In genomic region chr4:164358400-164358799, GRCh38 we compare ENCODE assay signal across 26 cellular contexts.
"Had no signal": no experiment of that assay in that cellular context is flagged by ENCODE, and none has a peak within 500 bp of the region (broad histone marks: within the 10 kb centered on the region; RNA-seq: fewer than 3 reads in every experiment).

No MANE protein-coding gene starts in this region.

- H3K36me3 ChIP-seq: esophagus squamous epithelium, gastroesophageal sphincter had no signal

- H3K27ac ChIP-seq: epithelial cell of prostate, esophagus squamous epithelium, gastroesophageal sphincter had no signal

- H3K9me3 ChIP-seq: esophagus squamous epithelium, gastroesophageal sphincter had no signal

- H3K27me3 ChIP-seq: gastroesophageal sphincter had no signal

- H3K4me3 ChIP-seq: esophagus squamous epithelium, gastroesophageal sphincter had no signal

- DNase-seq: activated CD4-positive, alpha-beta memory T cell treated with anti-CD3 and anti-CD28 coated beads for 36 hours; activated CD4-positive, alpha-beta T cell treated with anti-CD3 and anti-CD28 coated beads for 36 hours; activated CD4-positive, alpha-beta T cell treated with anti-CD3 and anti-CD28 coated beads, Interleukin-2, amount 10 ng/mL, durations not matched to agents 24 days and 14 days; activated CD4-positive, CD25-positive, alpha-beta regulatory T cell; activated CD4-positive, CD25-positive, alpha-beta regulatory T cell treated with anti-CD3 and anti-CD28 coated beads, Interleukin-2, amount 50 U/mL, for 72 hours; activated CD8-positive, alpha-beta memory T cell treated with anti-CD3 and anti-CD28 coated beads, Interleukin-2, amount 10 ng/mL, durations not matched to agents 7 days and 5 days; activated CD8-positive, alpha-beta memory T cell treated with anti-CD3 and anti-CD28 coated beads, Interleukin-2, amount 50 U/mL, for 4 hours; activated CD8-positive, alpha-beta T cell treated with anti-CD3 and anti-CD28 coated beads, Interleukin-2, amount 10 ng/mL, durations not matched to agents 7 days and 5 days; activated gamma-delta T cell; activated naive CD4-positive, alpha-beta T cell; activated naive CD4-positive, alpha-beta T cell treated with anti-CD3 and anti-CD28 coated beads, Interleukin-2, amount 10 ng/mL, durations not matched to agents 7 days and 5 days; activated naive CD8-positive, alpha-beta T cell treated with anti-CD3 and anti-CD28 coated beads, Interleukin-2, amount 10 ng/mL, durations not matched to agents 7 days and 5 days; activated T-cell treated with anti-CD3 and anti-CD28 coated beads, Interleukin-2, amount 50 U/mL, for 1 hour; activated T-cell treated with anti-CD3 and anti-CD28 coated beads, Interleukin-2, amount 50 U/mL, for 72 hours; caudate nucleus; cortex of kidney; dermis blood vessel endothelial cell; effector CD4-positive, alpha-beta T cell; effector memory CD8-positive, alpha-beta T cell; esophagus squamous epithelium; foreskin melanocyte; head of caudate nucleus; T-helper 2 cell had no signal

- H3K4me1 ChIP-seq: esophagus squamous epithelium, gastroesophageal sphincter had no signal

- ATAC-seq: activated CD4-positive, alpha-beta T cell treated with anti-CD3 and anti-CD28 coated beads for 36 hours; activated CD8-positive, alpha-beta memory T cell treated with anti-CD3 and anti-CD28 coated beads, Interleukin-2, amount 10 ng/mL, durations not matched to agents 7 days and 5 days; activated CD8-positive, alpha-beta T cell treated with anti-CD3 and anti-CD28 coated beads, Interleukin-2, amount 10 ng/mL, durations not matched to agents 7 days and 5 days; activated naive CD4-positive, alpha-beta T cell treated with anti-CD3 and anti-CD28 coated beads, Interleukin-2, amount 50 U/mL, for 72 hours; activated T-cell treated with anti-CD3 and anti-CD28 coated beads, Interleukin-2, amount 50 U/mL, for 72 hours; effector memory CD8-positive, alpha-beta T cell; gastroesophageal sphincter had no signal
